ENCODE assay signal across 8 cellular contexts in the genomic region with DNA sequence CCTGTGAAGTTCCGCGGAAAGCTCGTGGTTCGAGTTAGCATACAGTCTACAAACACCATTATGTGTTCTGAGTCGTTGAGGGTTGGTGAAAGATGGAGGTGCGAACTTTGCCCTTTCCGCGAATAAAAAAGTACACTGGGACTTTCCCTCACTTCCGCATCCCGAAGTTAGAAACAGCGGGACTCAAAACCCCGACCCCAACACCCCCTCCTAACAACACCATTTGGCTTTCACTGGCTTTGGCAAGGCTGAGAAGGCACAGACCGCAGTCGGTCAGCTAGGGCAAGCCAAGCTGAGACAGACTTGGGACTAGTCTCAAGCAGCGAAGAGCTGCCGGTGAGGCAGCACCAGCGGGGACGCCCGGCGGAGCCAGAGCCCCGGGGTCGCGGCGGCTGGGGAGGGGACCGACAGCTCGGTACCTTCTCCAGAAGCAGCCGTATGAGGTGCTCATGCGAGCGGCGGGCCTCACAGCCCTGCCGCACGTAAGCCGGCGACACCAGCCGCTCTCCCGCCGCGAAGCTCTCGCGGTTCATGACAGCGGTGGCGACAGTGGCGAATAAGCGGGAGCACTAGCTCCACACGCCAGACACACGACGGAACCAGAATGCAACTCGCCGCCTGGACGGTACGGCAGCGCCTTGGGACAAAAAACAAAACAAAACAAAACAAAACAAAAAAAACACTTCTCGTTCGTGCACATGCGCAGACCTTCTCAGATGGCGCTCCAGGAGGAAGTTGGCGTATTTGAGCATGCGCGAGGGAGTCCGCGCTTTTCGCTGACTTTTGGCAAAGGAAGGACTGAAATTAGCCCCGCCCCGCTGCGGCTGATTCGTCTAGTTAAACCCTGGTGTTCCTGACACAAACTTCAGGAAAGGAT. TPM values are rescaled to one million over a fixed set of nuclear protein-coding genes. Genes with fewer than 3 reads are reported as not detected.
A peak's percentile ranks its signal among the peaks of the same experiment; 100 is the strongest.
DNase-seq lines count a peak whose midpoint lies in the region; ATAC-seq, FAIRE-seq and TF ChIP-seq lines count a peak whose summit lies in the region.

A gene (minus strand): TSS at position 613 of the 877 bp plus-strand sequence. CDS start 80 bp downstream, at position 533.

- peaks cover 58% of the 10 kb centered on the region for H3K4me1 ChIP-seq in HepG2 (ENCODE audit: insufficient read depth, low read length)

- peaks cover 1 to 2% of the 10 kb centered on the region in 2 experiments; a peak in 2 of 5 replicates for H3K36me3 ChIP-seq in HepG2 (replicated peaks in 1 of 2; ENCODE audit: control insufficient read depth in 1 of 2, insufficient read depth in 2 of 2, low read length in 2 of 2)

- TF ChIP-seq CTCF in C4-2B (conservative IDR thresholded peaks at IDR 0.05) (no peak), HepG2 (CRISPR knock-in tag; IDR thresholded peaks at IDR 0.05) (peak; percentile 30)

- peak within 1 kb of the TSS; percentile 96 for H3K9ac ChIP-seq in HepG2 (ENCODE audit: insufficient read depth, low read depth, low read length)

- H4K20me1 ChIP-seq in HepG2 (ENCODE audit: insufficient read depth, low read length): no peaks in the 10 kb centered on the region

- peak within 1 kb of the TSS; percentile 70 to 84 (median 79) for H3K4me3 ChIP-seq in HepG2 (replicated peaks in 1 of 3; ENCODE audit: insufficient read depth in 1 of 3, low read depth in 2 of 3, low read length in 3 of 3)

- in situ Hi-C loops in HepG2 (cut with HindIII; ENCODE audit: extremely low pct_ligation_motif_present, low pct_unique_long_range_greater_than_20kb): no loop called here

- TF ChIP-seq EP300 in HepG2 (IDR thresholded peaks at IDR 0.05; ENCODE audit: low read depth in 2 of 2, low read length in 2 of 2) (peak in 1 of 2 experiments; percentile 29; a peak in 1 of 4 replicates), HepG2 (CRISPR knock-in tag; IDR thresholded peaks at IDR 0.05; ENCODE audit: borderline replicate concordance) (peak; percentile 57; the same call in 1 of the 2 replicates)

- H3K27me3 ChIP-seq in HepG2 (ENCODE audit: control insufficient read depth in 1 of 2, insufficient read depth in 2 of 2, low read length in 2 of 2): no peaks in the 10 kb centered on the region; a peak in 1 of 5 replicates

- BruUV-seq in HepG2 (replicated peaks; lab: Mats Ljungman, UMichigan): no TSS peak

- peaks cover 38% of the 10 kb centered on the region for H3K79me2 ChIP-seq in HepG2 (ENCODE audit: insufficient read depth, low read length)

- 0 out of 2 replicates have a peak, but pooled peaks have one; percentile 25 for TF ChIP-seq RAD21 in HepG2 (CRISPR knock-in tag; IDR thresholded peaks at IDR 0.05)

- DNase-seq in NCI-H774 (lab: John Stamatoyannopoulos, UW) (peak; percentile 98), dermis blood vessel endothelial cell (peak; percentile 98), HepG2 (ENCODE audit: low spot score) (peak; percentile 97)
- DNase-seq in activated CD4-positive, alpha-beta T cell treated with anti-CD3 and anti-CD28 coated beads, Interleukin-2, amount 50 U/mL, for 4 hours: peak; percentile 91 to 92
- DNase-seq in stimulated activated CD4-positive, alpha-beta T cell treated with anti-CD3 and anti-CD28 coated beads, Interleukin-4, amount 100 ng/mL, for 1 hour: peak; percentile 92

- ATAC-seq in GM19395 (IDR thresholded peaks at IDR 0.05; ENCODE audit: unreplicated experiment) (peak; percentile 86), HG03565 (IDR thresholded peaks at IDR 0.05; ENCODE audit: unreplicated experiment) (peak; percentile 80), HepG2 (peak; percentile 85)

- POLR2A ChIA-PET in HepG2 (lab: Yijun Ruan, JAX): interaction anchor here (0.7 to 3.7 kb wide), 9 partner anchors 13 to 576 kb away, joined by 3 to 30 read pairs (median 3); a partner anchor contains a TSS

- WGBS in HepG2 (ENCODE audit: low lambda C conversion rate): 2% methylated on average over 47 of the region's 66 CpGs

- intact Hi-C loops in HepG2 (cut with micrococcal nuclease; ENCODE audit: unreplicated experiment): loop anchor here (5.0 kb wide), 2 partner anchors 72 to 207 kb away; a partner anchor contains a TSS

- H3K9me3 ChIP-seq in HepG2 (ENCODE audit: low read length): no peaks in the 10 kb centered on the region

- peak within 1 kb of the TSS; percentile 84 for H3K27ac ChIP-seq in C4-2B
- H3K27ac ChIP-seq in HepG2 (ENCODE audit: extremely low read length, insufficient read depth, low read length): peak within 1 kb of the TSS; percentile 99

- CTCF ChIA-PET in HepG2 (lab: Yijun Ruan, JAX; ENCODE audit: low intra/inter-chr PET ratio, low total read pairs): no interaction called here

- peak; percentile 90 for FAIRE-seq in HepG2 (lab: Jason Lieb, UNC)

- peak within 1 kb of the TSS; percentile 82 for H3K4me2 ChIP-seq in HepG2 (ENCODE audit: low read depth, low read length)

- TF ChIP-seq POLR2A in HepG2 (IDR thresholded peaks at IDR 0.05; ENCODE audit: insufficient read depth in 1 of 2, low read depth in 2 of 2, low read length in 2 of 2): peak; percentile 81 to 91

- peak within 1 kb of the TSS; percentile 25 for H2AFZ ChIP-seq in HepG2 (ENCODE audit: low read length)

TF ChIP-seq in HepG2, 621 proteins besides CTCF, POLR2A, EP300 and RAD21 (continues in another document):
- peak; percentile 76 for TF ChIP-seq ERF (CRISPR knock-in tag; IDR thresholded peaks at IDR 0.05)
- 0 out of 2 replicates have a peak, but pooled peaks have one; percentile 77 for TF ChIP-seq ZNF326 (CRISPR knock-in tag; IDR thresholded peaks at IDR 0.05; ENCODE audit: borderline replicate concordance)
- TF ChIP-seq, protein P1, sequence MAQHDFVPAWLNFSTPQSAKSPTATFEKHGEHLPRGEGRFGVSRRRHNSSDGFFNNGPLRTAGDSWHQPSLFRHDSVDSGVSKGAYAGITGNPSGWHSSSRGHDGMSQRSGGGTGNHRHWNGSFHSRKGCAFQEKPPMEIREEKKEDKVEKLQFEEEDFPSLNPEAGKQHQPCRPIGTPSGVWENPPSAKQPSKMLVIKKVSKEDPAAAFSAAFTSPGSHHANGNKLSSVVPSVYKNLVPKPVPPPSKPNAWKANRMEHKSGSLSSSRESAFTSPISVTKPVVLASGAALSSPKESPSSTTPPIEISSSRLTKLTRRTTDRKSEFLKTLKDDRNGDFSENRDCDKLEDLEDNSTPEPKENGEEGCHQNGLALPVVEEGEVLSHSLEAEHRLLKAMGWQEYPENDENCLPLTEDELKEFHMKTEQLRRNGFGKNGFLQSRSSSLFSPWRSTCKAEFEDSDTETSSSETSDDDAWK (CRISPR knock-in tag; IDR thresholded peaks at IDR 0.05): no peak
- TF ChIP-seq ZNF850 (CRISPR knock-in tag; conservative IDR thresholded peaks at IDR 0.05): 0 out of 2 replicates have a peak, but pooled peaks have one; percentile 38
- no peak for TF ChIP-seq TOPORS (CRISPR knock-in tag; IDR thresholded peaks at IDR 0.05)
- 0 out of 2 replicates have a peak, but pooled peaks have one; percentile 56 for TF ChIP-seq ARHGAP35 (CRISPR knock-in tag; IDR thresholded peaks at IDR 0.05; ENCODE audit: borderline replicate concordance)
- peak; percentile 87; the same call in 1 of the 2 replicates for TF ChIP-seq ZSCAN30 (CRISPR knock-in tag; IDR thresholded peaks at IDR 0.05)
- TF ChIP-seq MED13 (CRISPR knock-in tag; IDR thresholded peaks at IDR 0.05): 0 out of 2 replicates have a peak, but pooled peaks have one; percentile 36
- TF ChIP-seq, protein P2, sequence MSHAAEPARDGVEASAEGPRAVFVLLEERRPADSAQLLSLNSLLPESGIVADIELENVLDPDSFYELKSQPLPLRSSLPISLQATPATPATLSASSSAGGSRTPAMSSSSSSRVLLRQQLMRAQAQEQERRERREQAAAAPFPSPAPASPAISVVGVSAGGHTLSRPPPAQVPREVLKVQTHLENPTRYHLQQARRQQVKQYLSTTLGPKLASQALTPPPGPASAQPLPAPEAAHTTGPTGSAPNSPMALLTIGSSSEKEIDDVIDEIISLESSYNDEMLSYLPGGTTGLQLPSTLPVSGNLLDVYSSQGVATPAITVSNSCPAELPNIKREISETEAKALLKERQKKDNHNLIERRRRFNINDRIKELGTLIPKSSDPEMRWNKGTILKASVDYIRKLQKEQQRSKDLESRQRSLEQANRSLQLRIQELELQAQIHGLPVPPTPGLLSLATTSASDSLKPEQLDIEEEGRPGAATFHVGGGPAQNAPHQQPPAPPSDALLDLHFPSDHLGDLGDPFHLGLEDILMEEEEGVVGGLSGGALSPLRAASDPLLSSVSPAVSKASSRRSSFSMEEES (CRISPR knock-in tag; IDR thresholded peaks at IDR 0.05): 0 out of 2 replicates have a peak, but pooled peaks have one; percentile 8
- TF ChIP-seq NCOA5 (CRISPR knock-in tag; IDR thresholded peaks at IDR 0.05): peak; percentile 51; the same call in 1 of the 2 replicates
- peak; percentile 63; the same call in 1 of the 2 replicates for TF ChIP-seq NFYB (CRISPR knock-in tag; IDR thresholded peaks at IDR 0.05)
- TF ChIP-seq POLR2AphosphoS2 (IDR thresholded peaks at IDR 0.05; ENCODE audit: low read depth, low read length): 0 out of 2 replicates have a peak, but pooled peaks have one; percentile 35
- peak; percentile 97 for TF ChIP-seq SIN3A (IDR thresholded peaks at IDR 0.05; ENCODE audit: borderline replicate concordance, low read depth, low read length)

RNA-seq across cellular contexts. Expression of the gene that starts here (rescaled TPM):
- total RNA-seq in dermis blood vessel endothelial cell (10.2 and 10.6 TPM in 2 replicates), HepG2 (2016; rRNA removed; fragmentation: Illumina TruSeq; extraction: Trizol) (14.3 and 17.1 TPM in 2 replicates)
- total RNA-seq in HepG2 (2016; cell fraction: cytosol; rRNA removed; fragmentation: Illumina TruSeq; extraction: Trizol; ENCODE audit: low read depth): 33.7 and 40.0 TPM in 2 replicates
- 13.3 and 16.6 TPM in 2 replicates for total RNA-seq in HepG2 (2016; cell fraction: insoluble cytoplasmic fraction; rRNA removed; fragmentation: Illumina TruSeq; extraction: Trizol)
- 18.7 and 20.0 TPM in 2 replicates for total RNA-seq in HepG2 (2016; cell fraction: membrane; rRNA removed; fragmentation: Illumina TruSeq; extraction: Trizol)
- 20.9 and 21.1 TPM in 2 replicates for total RNA-seq in HepG2 (2016; cell fraction: nucleus; rRNA removed; fragmentation: Illumina TruSeq; extraction: Trizol)
- 8.2 and 9.4 TPM in 2 replicates for polyA plus RNA-seq in HepG2 (2011; rRNA removed)
- polyA plus RNA-seq in HepG2 (2011; cell fraction: cytosol; rRNA removed): 3.3 and 4.8 TPM in 2 replicates
- 8.3 and 10.6 TPM in 2 replicates for polyA plus RNA-seq in HepG2 (2011; cell fraction: nucleus; rRNA removed)
- polyA plus RNA-seq in HepG2 (2012): 10.0 and 14.1 TPM in 2 replicates
- polyA plus RNA-seq in HepG2 (2016; cell fraction: cytosol; fragmentation: Illumina TruSeq; extraction: Trizol; ENCODE audit: low read depth): 0.59 and 0.72 TPM in 2 replicates
- polyA plus RNA-seq in HepG2 (2016; cell fraction: insoluble cytoplasmic fraction; fragmentation: Illumina TruSeq; extraction: Trizol; ENCODE audit: low read depth): 7.3 and 8.6 TPM in 2 replicates
- polyA plus RNA-seq in HepG2 (2016; cell fraction: membrane; fragmentation: Illumina TruSeq; extraction: Trizol; ENCODE audit: low read depth): 1.5 and 1.7 TPM in 2 replicates
- polyA plus RNA-seq in HepG2 (2016; cell fraction: nucleus; fragmentation: Illumina TruSeq; extraction: Trizol; ENCODE audit: insufficient read depth, low read depth): 14.0 and 14.4 TPM in 2 replicates
- polyA minus RNA-seq in HepG2 (2011; rRNA and poly(A)+ RNA removed; ENCODE audit: low replicate concordance): 4.3 and 5.5 TPM in 2 replicates
- 9.5 and 17.6 TPM in 2 replicates for polyA minus RNA-seq in HepG2 (2011; cell fraction: cytosol; rRNA and poly(A)+ RNA removed)
- polyA minus RNA-seq in HepG2 (2011; cell fraction: nucleus; rRNA and poly(A)+ RNA removed): 60.2 and 61.7 TPM in 2 replicates

Comparison
In these comparisons a context has a peak if more than half of its experiments do, and no peak if none do; other contexts are left out.
1. Peak in every context shown above with its lines: DNase-seq, ATAC-seq, H3K4me3 ChIP-seq and H3K27ac ChIP-seq.